In genomic region chr7:107233174-107233573, GRCh38 we compare ENCODE assay signal across 16 cellular contexts.
DNase-seq lines count a peak whose midpoint lies in the region; ATAC-seq, FAIRE-seq and TF ChIP-seq lines count a peak whose summit lies in the region.
"Had no signal": no experiment of that assay in that cellular context is flagged by ENCODE, and none has a peak within 500 bp of the region (broad histone marks: within the 10 kb centered on the region; RNA-seq: fewer than 3 reads in every experiment).

No MANE protein-coding gene starts in this region.

- H3K9me3 ChIP-seq in GM12878 (replicated peaks; ENCODE audit: control insufficient read depth, insufficient read depth, low read length): no peaks in the 10 kb centered on the region
- H3K9me3 ChIP-seq: BLaER1 treated with 17β-estradiol and CSF1 and Interleukin-3, amounts not matched to agents 10 nM and 100 nM; MG63 had no signal

- DNase-seq in GM12865 (ENCODE audit: low read depth): peak; percentile 14
- peak; percentile 2 for DNase-seq in HK-2 (ENCODE audit: unreplicated experiment)
- DNase-seq in GM12878 (ENCODE audit: low read depth, low spot score): peak; percentile 13
- DNase-seq in kidney tubule cell (ENCODE audit: low spot score): peak; percentile 16
- no peak for DNase-seq in GM10248 (ENCODE audit: extremely low spot score)
- no peak for DNase-seq in A172 (ENCODE audit: low spot score)
- DNase-seq: activated CD8-positive, alpha-beta T cell treated with anti-CD3 and anti-CD28 coated beads, Interleukin-2, amount 10 ng/mL, durations not matched to agents 7 days and 5 days; activated gamma-delta T cell treated with Interleukin-2 at 50 U/mL for 16 hours; MG63; NCI-H2029 treated with DMSO at 0.1 percent for 48 hours; stimulated activated CD4-positive, alpha-beta T cell treated with anti-CD3 and anti-CD28 coated beads, Interleukin-12 subunit alpha, Interleukin-12 subunit beta, amount 100 ng/mL, for 4 hours had no signal

- SMC1A ChIA-PET in GM12878 (lab: Charles Lee; ENCODE audit: uncharacterized antibody, unreplicated experiment): interaction anchor here (0.9 to 1.0 kb wide), 3 partner anchors 13 to 32 kb away, joined by 3 to 5 read pairs (median 4); no protein-coding TSS in a partner anchor

- POLR2A ChIA-PET in GM12878 (lab: Charles Lee): no interaction called here
- POLR2A ChIA-PET in GM10248 (lab: Yijun Ruan, JAX): no interaction called here

- BruUV-seq in GM12878 (replicated peaks; lab: Mats Ljungman, UMichigan): no TSS peak

- no peak overlapping the region for H3K9ac ChIP-seq in GM12878 (ENCODE audit: control insufficient read depth, insufficient read depth, low read length)
- H3K9ac ChIP-seq: BLaER1 treated with 17β-estradiol and CSF1 and Interleukin-3, amounts not matched to agents 10 nM and 100 nM had no signal

- intact Hi-C loops in GM12878 (cut with micrococcal nuclease; ENCODE audit: unreplicated experiment): no loop called here

- FAIRE-seq in GM12878 (lab: Jason Lieb, UNC): no peak
- FAIRE-seq: frontal cortex, GM19239 had no signal

- 59% methylated on average over 4 of the region's 4 CpGs for WGBS in GM12878 (ENCODE audit: insufficient coverage, insufficient replicate concordance, low lambda C conversion rate, missing lambda C conversion rate)

- TF ChIP-seq POLR2A in GM12878 (IDR thresholded peaks at IDR 0.05; ENCODE audit: low read depth, low read length): no peak

- no peak overlapping the region for H3K27ac ChIP-seq in GM12878 (ENCODE audit: control insufficient read depth, insufficient read depth)
- H3K27ac ChIP-seq: BLaER1 treated with 17β-estradiol and CSF1 and Interleukin-3, amounts not matched to agents 10 nM and 100 nM; brain microvascular endothelial cell had no signal

- no peak overlapping the region for H2AFZ ChIP-seq in GM12878 (ENCODE audit: control insufficient read depth, low read depth, low read length)

- 0 out of 2 replicates have a peak, but pooled peaks have one; percentile 3 for TF ChIP-seq RAD21 in GM12878 (IDR thresholded peaks at IDR 0.05; ENCODE audit: insufficient read depth, low read depth, low read length)

- H3K36me3 ChIP-seq in GM12878 (ENCODE audit: control insufficient read depth in 2 of 2, insufficient read depth in 2 of 2, low read length in 1 of 2): no peaks in the 10 kb centered on the region
- H3K36me3 ChIP-seq: brain microvascular endothelial cell, MG63 had no signal

- peak; percentile 90 for ATAC-seq in GM12878
- no peak for ATAC-seq in GM21723 (IDR thresholded peaks at IDR 0.05; ENCODE audit: unreplicated experiment)
- ATAC-seq: activated CD8-positive, alpha-beta T cell treated with anti-CD3 and anti-CD28 coated beads, Interleukin-2, amount 10 ng/mL, durations not matched to agents 7 days and 5 days had no signal

- TF ChIP-seq EP300 in GM12878 (IDR thresholded peaks at IDR 0.05; ENCODE audit: borderline replicate concordance in 1 of 2, control insufficient read depth in 1 of 2, low read depth in 2 of 2, low read length in 2 of 2): no peak

- no peaks in the 10 kb centered on the region for H3K79me2 ChIP-seq in GM12878 (ENCODE audit: control insufficient read depth, insufficient read depth, low read length)

- CTCF ChIA-PET in GM12878 (lab: Yijun Ruan, JAX): interaction anchor here (1.0 kb wide), 1 partner anchor 31 kb away, joined by 3 read pairs; no protein-coding TSS in a partner anchor
- CTCF ChIA-PET in GM10248 (lab: Yijun Ruan, JAX): interaction anchor here (1.4 kb wide), 1 partner anchor 11 kb away, joined by 3 read pairs; no protein-coding TSS in a partner anchor

- H3K4me3 ChIP-seq in GM12865 (ENCODE audit: low read depth, low read length) (no peak overlapping the region), GM12878 (no peak overlapping the region)
- H3K4me3 ChIP-seq: BLaER1 treated with 17β-estradiol and CSF1 and Interleukin-3, amounts not matched to agents 10 nM and 100 nM; MG63 had no signal

- no peak overlapping the region for H3K4me2 ChIP-seq in GM12878 (ENCODE audit: control insufficient read depth, insufficient read depth)
- H3K4me2 ChIP-seq: BLaER1 treated with 17β-estradiol and CSF1 and Interleukin-3, amounts not matched to agents 10 nM and 100 nM had no signal

- RAD21 ChIA-PET in GM12878 (lab: Charles Lee; ENCODE audit: unreplicated experiment): no interaction called here

- in situ Hi-C loops in GM12878 (cut with MboI): no loop called here

- no peaks in the 10 kb centered on the region for H3K4me1 ChIP-seq in GM12878 (ENCODE audit: control insufficient read depth, insufficient read depth, low read length)
- H3K4me1 ChIP-seq: BLaER1 treated with 17β-estradiol and CSF1 and Interleukin-3, amounts not matched to agents 10 nM and 100 nM had no signal

- TF ChIP-seq CTCF in GM12865 (IDR thresholded peaks at IDR 0.05; ENCODE audit: insufficient read depth, low read depth, low read length, missing control alignments) (no peak), GM12878 (IDR thresholded peaks at IDR 0.05 in 2 of 3, conservative IDR thresholded peaks at IDR 0.05 in 1 of 3; ENCODE audit: control insufficient read depth in 2 of 3, extremely low read depth in 1 of 3, insufficient read depth in 1 of 3, low read depth in 3 of 3, low read length in 3 of 3) (peak in 1 of 3 experiments; percentile 24; a peak in 1 of 6 replicates), GM10248 (IDR thresholded peaks at IDR 0.05; ENCODE audit: control extremely low read depth, extremely low read depth, low read depth, missing control alignments) (no peak)

- H3K27me3 ChIP-seq in GM12878 (replicated peaks in 1 of 2; ENCODE audit: control insufficient read depth in 2 of 2, insufficient read depth in 2 of 2, low read length in 1 of 2): no peaks in the 10 kb centered on the region
- H3K27me3 ChIP-seq: BLaER1 treated with 17β-estradiol and CSF1 and Interleukin-3, amounts not matched to agents 10 nM and 100 nM; brain microvascular endothelial cell; MG63 had no signal

- no peaks in the 10 kb centered on the region for H4K20me1 ChIP-seq in GM12878 (ENCODE audit: control insufficient read depth, insufficient read depth)
- H4K20me1 ChIP-seq: BLaER1 treated with 17β-estradiol and CSF1 and Interleukin-3, amounts not matched to agents 10 nM and 100 nM had no signal

TF ChIP-seq in GM12878, 131 proteins besides CTCF, POLR2A, EP300 and RAD21 (continues in another document):
- 0 out of 2 replicates have a peak, but pooled peaks have one; percentile 48 for TF ChIP-seq IRF4 (IDR thresholded peaks at IDR 0.05; ENCODE audit: low read depth, low read length)
- TF ChIP-seq BCL11A (IDR thresholded peaks at IDR 0.05; ENCODE audit: low read depth, low read length): peak; percentile 44; the same call in 1 of the 2 replicates
- no peak for TF ChIP-seq TCF12 (IDR thresholded peaks at IDR 0.05; ENCODE audit: low read depth, low read length)
- TF ChIP-seq BCLAF1 (IDR thresholded peaks at IDR 0.05): no peak
- no peak for TF ChIP-seq HCFC1 (IDR thresholded peaks at IDR 0.05; ENCODE audit: low read length)
- TF ChIP-seq RUNX3 (IDR thresholded peaks at IDR 0.05; ENCODE audit: low read length): no peak; the same call in 1 of the 2 replicates
- TF ChIP-seq ESRRA (IDR thresholded peaks at IDR 0.05; ENCODE audit: low read length): no peak
- no peak for TF ChIP-seq EZH2 (IDR thresholded peaks at IDR 0.05; ENCODE audit: borderline replicate concordance, control insufficient read depth, low read depth, low read length)
- TF ChIP-seq ZBED1 (IDR thresholded peaks at IDR 0.05; ENCODE audit: borderline replicate concordance): no peak
- TF ChIP-seq ZNF217 (IDR thresholded peaks at IDR 0.05): no peak
- TF ChIP-seq MEF2A (IDR thresholded peaks at IDR 0.05; ENCODE audit: insufficient read depth, low read depth, low read length): no peak
- TF ChIP-seq ETV6 (conservative IDR thresholded peaks at IDR 0.05 in 1 of 2, IDR thresholded peaks at IDR 0.05 in 1 of 2; ENCODE audit: borderline replicate concordance in 1 of 2, low read depth in 1 of 2): no peak
- no peak for TF ChIP-seq ZNF622 (IDR thresholded peaks at IDR 0.05)
- TF ChIP-seq SIN3A (IDR thresholded peaks at IDR 0.05; ENCODE audit: low read depth, low read length): no peak
- no peak for TF ChIP-seq SREBF2 (IDR thresholded peaks at IDR 0.05; ENCODE audit: low read length)
- no peak for TF ChIP-seq MEF2B (IDR thresholded peaks at IDR 0.05; ENCODE audit: partially characterized antibody, poor library complexity, severe bottlenecking)
- TF ChIP-seq BHLHE40 (IDR thresholded peaks at IDR 0.05; ENCODE audit: borderline replicate concordance in 1 of 2, low read depth in 2 of 2, low read length in 1 of 2): peak in 1 of 2 experiments; percentile 4; a peak in 1 of 4 replicates
- no peak for TF ChIP-seq RBBP5 (conservative IDR thresholded peaks at IDR 0.05)
- no peak for TF ChIP-seq YBX1 (IDR thresholded peaks at IDR 0.05)

Comparison
In these comparisons a context has a peak if more than half of its experiments do, and no peak if none do; other contexts are left out.
1. DNase-seq: peak in GM12865 (single experiment), HK-2 (single experiment), GM12878 (single experiment) and kidney tubule cell (single experiment); none in GM10248 (single experiment) and A172 (single experiment).